1 cellular context compared by ENCODE assay signal in the genomic region with DNA sequence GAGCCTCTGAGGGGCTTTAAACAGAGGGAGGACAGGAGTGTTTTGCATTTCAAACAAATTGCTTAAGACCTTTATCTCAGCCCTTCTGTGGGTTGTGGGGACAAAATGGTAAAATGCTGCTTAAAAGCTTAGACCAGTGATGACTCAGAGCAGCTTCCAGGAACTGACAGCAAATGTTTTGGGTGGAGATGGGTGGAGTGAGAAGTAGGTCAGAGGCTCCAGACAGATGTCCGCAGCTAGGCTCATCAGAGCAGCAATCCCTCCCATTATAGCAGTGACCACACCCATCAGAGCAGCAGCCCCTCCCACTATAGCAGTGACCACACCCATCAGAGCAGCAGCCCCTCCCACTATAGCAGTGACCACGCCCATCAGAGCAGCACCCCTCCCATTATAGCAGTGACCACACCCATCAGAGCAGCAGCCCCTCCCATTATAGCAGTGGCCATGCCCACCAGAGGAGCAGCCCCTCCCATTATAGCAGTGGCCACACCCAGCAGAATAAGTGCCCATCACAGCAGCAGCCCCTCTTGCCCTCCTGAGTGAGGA.
TF ChIP-seq lines count a peak whose summit lies in the region.

No MANE protein-coding gene starts in this region.

TF ChIP-seq in K562, 482 proteins besides CTCF, POLR2A, EP300 and RAD21 (continued from another document and continues in another):
- TF ChIP-seq ZNF407 (IDR thresholded peaks at IDR 0.05; ENCODE audit: low read depth) (no peak), ZNF431 (CRISPR knock-in tag; IDR thresholded peaks at IDR 0.05) (no peak), CGGBP1 (CRISPR knock-in tag; IDR thresholded peaks at IDR 0.05) (no peak), TAF7 (tag; IDR thresholded peaks at IDR 0.05) (no peak), ZNF785 (CRISPR knock-in tag; IDR thresholded peaks at IDR 0.05) (no peak), ZKSCAN8 (CRISPR knock-in tag; IDR thresholded peaks at IDR 0.05) (no peak), NBN (IDR thresholded peaks at IDR 0.05; ENCODE audit: low read depth) (peak; percentile 89), DACH1 (IDR thresholded peaks at IDR 0.05; ENCODE audit: partially characterized antibody) (no peak), RBBP5 (IDR thresholded peaks at IDR 0.05; ENCODE audit: borderline replicate concordance, insufficient read depth, low read length, poor library complexity, severe bottlenecking) (no peak), ZNF830 (CRISPR knock-in tag; IDR thresholded peaks at IDR 0.05) (no peak), GABPB2 (CRISPR knock-in tag; conservative IDR thresholded peaks at IDR 0.05) (no peak), MAX (CRISPR knock-in tag; IDR thresholded peaks at IDR 0.05) (no peak), POLR2AphosphoS5 (IDR thresholded peaks at IDR 0.05; ENCODE audit: control insufficient read depth, insufficient read depth, low read depth, low read length) (peak; percentile 74), SMARCE1 (IDR thresholded peaks at IDR 0.05) (peak; percentile 98), POLR3A (IDR thresholded peaks at IDR 0.05; ENCODE audit: borderline replicate concordance, extremely low read depth, insufficient read depth, insufficient read length) (no peak), ARID2 (IDR thresholded peaks at IDR 0.05) (no peak), ZNF212 (CRISPR knock-in tag; IDR thresholded peaks at IDR 0.05) (no peak), RERE (CRISPR knock-in tag; IDR thresholded peaks at IDR 0.05; ENCODE audit: borderline replicate concordance) (no peak), DNMT1 (IDR thresholded peaks at IDR 0.05) (no peak), TGIF2 (CRISPR knock-in tag; IDR thresholded peaks at IDR 0.05) (no peak), POLR2G (IDR thresholded peaks at IDR 0.05; ENCODE audit: low read depth, low read length) (no peak), ZBTB34 (CRISPR knock-in tag; IDR thresholded peaks at IDR 0.05) (no peak), ZNF217 (CRISPR knock-in tag; IDR thresholded peaks at IDR 0.05) (no peak), HNRNPK (IDR thresholded peaks at IDR 0.05; ENCODE audit: low read depth, low read length, poor library complexity, severe bottlenecking) (no peak), ZNF699 (CRISPR knock-in tag; IDR thresholded peaks at IDR 0.05; ENCODE audit: insufficient replicate concordance) (no peak), HSF4 (CRISPR knock-in tag; IDR thresholded peaks at IDR 0.05; ENCODE audit: borderline replicate concordance) (no peak), MYBL2 (IDR thresholded peaks at IDR 0.05; ENCODE audit: low read depth) (no peak), MYBL2 (CRISPR knock-in tag; IDR thresholded peaks at IDR 0.05; ENCODE audit: borderline replicate concordance) (no peak), TRIM24 (IDR thresholded peaks at IDR 0.05) (peak; percentile 41 to 83; a peak in 2 of 4 replicates), HCFC1 (IDR thresholded peaks at IDR 0.05; ENCODE audit: low read depth, low read length) (no peak), ZNF695 (CRISPR knock-in tag; IDR thresholded peaks at IDR 0.05) (no peak)
- TF ChIP-seq, protein P1, sequence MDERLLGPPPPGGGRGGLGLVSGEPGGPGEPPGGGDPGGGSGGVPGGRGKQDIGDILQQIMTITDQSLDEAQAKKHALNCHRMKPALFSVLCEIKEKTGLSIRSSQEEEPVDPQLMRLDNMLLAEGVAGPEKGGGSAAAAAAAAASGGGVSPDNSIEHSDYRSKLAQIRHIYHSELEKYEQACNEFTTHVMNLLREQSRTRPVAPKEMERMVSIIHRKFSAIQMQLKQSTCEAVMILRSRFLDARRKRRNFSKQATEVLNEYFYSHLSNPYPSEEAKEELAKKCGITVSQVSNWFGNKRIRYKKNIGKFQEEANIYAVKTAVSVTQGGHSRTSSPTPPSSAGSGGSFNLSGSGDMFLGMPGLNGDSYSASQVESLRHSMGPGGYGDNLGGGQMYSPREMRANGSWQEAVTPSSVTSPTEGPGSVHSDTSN (CRISPR knock-in tag; IDR thresholded peaks at IDR 0.05; ENCODE audit: low read depth) = no peak
- TF ChIP-seq, protein P1 (tag; conservative IDR thresholded peaks at IDR 0.05; ENCODE audit: low read depth) = peak; percentile 56
- TF ChIP-seq, protein P2, sequence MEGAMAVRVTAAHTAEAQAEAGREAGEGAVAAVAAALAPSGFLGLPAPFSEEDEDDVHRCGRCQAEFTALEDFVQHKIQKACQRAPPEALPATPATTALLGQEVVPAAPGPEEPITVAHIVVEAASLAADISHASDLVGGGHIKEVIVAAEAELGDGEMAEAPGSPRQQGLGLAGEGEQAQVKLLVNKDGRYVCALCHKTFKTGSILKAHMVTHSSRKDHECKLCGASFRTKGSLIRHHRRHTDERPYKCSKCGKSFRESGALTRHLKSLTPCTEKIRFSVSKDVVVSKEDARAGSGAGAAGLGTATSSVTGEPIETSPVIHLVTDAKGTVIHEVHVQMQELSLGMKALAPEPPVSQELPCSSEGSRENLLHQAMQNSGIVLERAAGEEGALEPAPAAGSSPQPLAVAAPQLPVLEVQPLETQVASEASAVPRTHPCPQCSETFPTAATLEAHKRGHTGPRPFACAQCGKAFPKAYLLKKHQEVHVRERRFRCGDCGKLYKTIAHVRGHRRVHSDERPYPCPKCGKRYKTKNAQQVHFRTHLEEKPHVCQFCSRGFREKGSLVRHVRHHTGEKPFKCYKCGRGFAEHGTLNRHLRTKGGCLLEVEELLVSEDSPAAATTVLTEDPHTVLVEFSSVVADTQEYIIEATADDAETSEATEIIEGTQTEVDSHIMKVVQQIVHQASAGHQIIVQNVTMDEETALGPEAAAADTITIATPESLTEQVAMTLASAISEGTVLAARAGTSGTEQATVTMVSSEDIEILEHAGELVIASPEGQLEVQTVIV (CRISPR knock-in tag; IDR thresholded peaks at IDR 0.05; ENCODE audit: borderline replicate concordance) = no peak
- TF ChIP-seq, protein P3, sequence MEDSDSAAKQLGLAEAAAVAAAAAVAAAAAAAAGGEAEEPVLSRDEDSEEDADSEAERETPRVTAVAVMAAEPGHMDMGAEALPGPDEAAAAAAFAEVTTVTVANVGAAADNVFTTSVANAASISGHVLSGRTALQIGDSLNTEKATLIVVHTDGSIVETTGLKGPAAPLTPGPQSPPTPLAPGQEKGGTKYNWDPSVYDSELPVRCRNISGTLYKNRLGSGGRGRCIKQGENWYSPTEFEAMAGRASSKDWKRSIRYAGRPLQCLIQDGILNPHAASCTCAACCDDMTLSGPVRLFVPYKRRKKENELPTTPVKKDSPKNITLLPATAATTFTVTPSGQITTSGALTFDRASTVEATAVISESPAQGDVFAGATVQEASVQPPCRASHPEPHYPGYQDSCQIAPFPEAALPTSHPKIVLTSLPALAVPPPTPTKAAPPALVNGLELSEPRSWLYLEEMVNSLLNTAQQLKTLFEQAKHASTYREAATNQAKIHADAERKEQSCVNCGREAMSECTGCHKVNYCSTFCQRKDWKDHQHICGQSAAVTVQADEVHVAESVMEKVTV (CRISPR knock-in tag; IDR thresholded peaks at IDR 0.05) = no peak
